1 cellular context compared by ENCODE assay signal in the genomic region with DNA sequence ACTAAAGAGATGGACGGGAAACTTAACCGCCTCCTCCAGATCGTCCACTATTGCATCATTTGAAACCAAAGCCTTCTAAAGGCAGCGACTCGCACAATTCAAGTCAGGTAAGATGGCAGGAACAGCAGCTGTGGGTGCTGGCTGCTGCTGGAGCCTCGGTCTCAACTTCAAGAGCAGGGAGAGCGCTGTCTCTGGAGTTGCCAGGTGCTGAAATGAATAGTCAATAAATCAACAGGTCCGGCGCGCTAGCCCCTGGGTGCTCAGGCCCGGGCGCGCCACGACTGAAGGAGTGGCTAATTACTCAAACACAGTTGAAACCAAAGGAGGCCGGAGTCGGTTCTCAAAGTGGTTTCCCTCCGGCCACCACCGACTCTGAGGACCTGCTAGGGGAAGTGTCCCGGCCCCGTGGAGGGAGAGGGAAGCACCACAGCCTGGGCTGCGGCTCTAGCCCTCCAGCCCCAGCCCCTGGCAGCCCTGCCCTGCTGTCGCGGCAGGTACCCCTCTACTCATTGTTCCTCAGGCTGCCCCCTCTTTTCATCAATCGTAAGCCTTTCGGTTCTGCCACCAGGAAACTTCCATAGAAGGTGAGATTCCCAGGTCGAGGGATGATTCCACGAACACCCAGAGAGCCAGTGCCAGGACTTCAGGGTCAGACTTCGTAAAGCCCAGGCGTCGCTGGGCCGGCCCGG.
TF ChIP-seq lines count a peak whose summit lies in the region.

No MANE protein-coding gene starts in this region.

TF ChIP-seq in HCT116, 20 proteins besides CTCF, POLR2A, EP300 and RAD21:
- no peak for TF ChIP-seq EGR1 (IDR thresholded peaks at IDR 0.05; ENCODE audit: low read depth)
- TF ChIP-seq ZFX (IDR thresholded peaks at IDR 0.05) = no peak
- TF ChIP-seq, protein P1, sequence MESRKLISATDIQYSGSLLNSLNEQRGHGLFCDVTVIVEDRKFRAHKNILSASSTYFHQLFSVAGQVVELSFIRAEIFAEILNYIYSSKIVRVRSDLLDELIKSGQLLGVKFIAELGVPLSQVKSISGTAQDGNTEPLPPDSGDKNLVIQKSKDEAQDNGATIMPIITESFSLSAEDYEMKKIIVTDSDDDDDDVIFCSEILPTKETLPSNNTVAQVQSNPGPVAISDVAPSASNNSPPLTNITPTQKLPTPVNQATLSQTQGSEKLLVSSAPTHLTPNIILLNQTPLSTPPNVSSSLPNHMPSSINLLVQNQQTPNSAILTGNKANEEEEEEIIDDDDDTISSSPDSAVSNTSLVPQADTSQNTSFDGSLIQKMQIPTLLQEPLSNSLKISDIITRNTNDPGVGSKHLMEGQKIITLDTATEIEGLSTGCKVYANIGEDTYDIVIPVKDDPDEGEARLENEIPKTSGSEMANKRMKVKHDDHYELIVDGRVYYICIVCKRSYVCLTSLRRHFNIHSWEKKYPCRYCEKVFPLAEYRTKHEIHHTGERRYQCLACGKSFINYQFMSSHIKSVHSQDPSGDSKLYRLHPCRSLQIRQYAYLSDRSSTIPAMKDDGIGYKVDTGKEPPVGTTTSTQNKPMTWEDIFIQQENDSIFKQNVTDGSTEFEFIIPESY (IDR thresholded peaks at IDR 0.05; ENCODE audit: extremely low read depth, insufficient replicate concordance, low read length) = no peak
- TF ChIP-seq, protein P2, sequence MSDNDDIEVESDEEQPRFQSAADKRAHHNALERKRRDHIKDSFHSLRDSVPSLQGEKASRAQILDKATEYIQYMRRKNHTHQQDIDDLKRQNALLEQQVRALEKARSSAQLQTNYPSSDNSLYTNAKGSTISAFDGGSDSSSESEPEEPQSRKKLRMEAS (IDR thresholded peaks at IDR 0.05) = no peak
- TF ChIP-seq YY1 (IDR thresholded peaks at IDR 0.05; ENCODE audit: extremely low read depth, insufficient replicate concordance, low read depth, low read length) = no peak
- no peak for TF ChIP-seq ELF1 (IDR thresholded peaks at IDR 0.05; ENCODE audit: borderline replicate concordance, low read depth)
- TF ChIP-seq POLR2AphosphoS5 (IDR thresholded peaks at IDR 0.05; ENCODE audit: low read depth, low read length) = no peak
- TF ChIP-seq, protein P3, sequence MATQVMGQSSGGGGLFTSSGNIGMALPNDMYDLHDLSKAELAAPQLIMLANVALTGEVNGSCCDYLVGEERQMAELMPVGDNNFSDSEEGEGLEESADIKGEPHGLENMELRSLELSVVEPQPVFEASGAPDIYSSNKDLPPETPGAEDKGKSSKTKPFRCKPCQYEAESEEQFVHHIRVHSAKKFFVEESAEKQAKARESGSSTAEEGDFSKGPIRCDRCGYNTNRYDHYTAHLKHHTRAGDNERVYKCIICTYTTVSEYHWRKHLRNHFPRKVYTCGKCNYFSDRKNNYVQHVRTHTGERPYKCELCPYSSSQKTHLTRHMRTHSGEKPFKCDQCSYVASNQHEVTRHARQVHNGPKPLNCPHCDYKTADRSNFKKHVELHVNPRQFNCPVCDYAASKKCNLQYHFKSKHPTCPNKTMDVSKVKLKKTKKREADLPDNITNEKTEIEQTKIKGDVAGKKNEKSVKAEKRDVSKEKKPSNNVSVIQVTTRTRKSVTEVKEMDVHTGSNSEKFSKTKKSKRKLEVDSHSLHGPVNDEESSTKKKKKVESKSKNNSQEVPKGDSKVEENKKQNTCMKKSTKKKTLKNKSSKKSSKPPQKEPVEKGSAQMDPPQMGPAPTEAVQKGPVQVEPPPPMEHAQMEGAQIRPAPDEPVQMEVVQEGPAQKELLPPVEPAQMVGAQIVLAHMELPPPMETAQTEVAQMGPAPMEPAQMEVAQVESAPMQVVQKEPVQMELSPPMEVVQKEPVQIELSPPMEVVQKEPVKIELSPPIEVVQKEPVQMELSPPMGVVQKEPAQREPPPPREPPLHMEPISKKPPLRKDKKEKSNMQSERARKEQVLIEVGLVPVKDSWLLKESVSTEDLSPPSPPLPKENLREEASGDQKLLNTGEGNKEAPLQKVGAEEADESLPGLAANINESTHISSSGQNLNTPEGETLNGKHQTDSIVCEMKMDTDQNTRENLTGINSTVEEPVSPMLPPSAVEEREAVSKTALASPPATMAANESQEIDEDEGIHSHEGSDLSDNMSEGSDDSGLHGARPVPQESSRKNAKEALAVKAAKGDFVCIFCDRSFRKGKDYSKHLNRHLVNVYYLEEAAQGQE (IDR thresholded peaks at IDR 0.05; ENCODE audit: low read depth) = no peak
- TF ChIP-seq ZNF274 (IDR thresholded peaks at IDR 0.05; ENCODE audit: low read depth, low read length) = no peak
- no peak for TF ChIP-seq CEBPB (IDR thresholded peaks at IDR 0.05; ENCODE audit: low read depth)
- TF ChIP-seq SP1 (IDR thresholded peaks at IDR 0.05; ENCODE audit: low read depth) = no peak
- TF ChIP-seq SRF (IDR thresholded peaks at IDR 0.05; ENCODE audit: low read depth) = no peak
- no peak for TF ChIP-seq CBX3 (IDR thresholded peaks at IDR 0.05; ENCODE audit: low read depth)
- TF ChIP-seq EZH2 (IDR thresholded peaks at IDR 0.05) = no peak
- no peak for TF ChIP-seq JUND (IDR thresholded peaks at IDR 0.05)
- no peak for TF ChIP-seq TCF7L2 (IDR thresholded peaks at IDR 0.05; ENCODE audit: borderline replicate concordance, extremely low read depth, insufficient read depth, insufficient read length)
- TF ChIP-seq, protein P4, sequence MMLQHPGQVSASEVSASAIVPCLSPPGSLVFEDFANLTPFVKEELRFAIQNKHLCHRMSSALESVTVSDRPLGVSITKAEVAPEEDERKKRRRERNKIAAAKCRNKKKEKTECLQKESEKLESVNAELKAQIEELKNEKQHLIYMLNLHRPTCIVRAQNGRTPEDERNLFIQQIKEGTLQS (IDR thresholded peaks at IDR 0.05) = no peak
